ENCODE assay signal across 1 cellular context in the genomic region with DNA sequence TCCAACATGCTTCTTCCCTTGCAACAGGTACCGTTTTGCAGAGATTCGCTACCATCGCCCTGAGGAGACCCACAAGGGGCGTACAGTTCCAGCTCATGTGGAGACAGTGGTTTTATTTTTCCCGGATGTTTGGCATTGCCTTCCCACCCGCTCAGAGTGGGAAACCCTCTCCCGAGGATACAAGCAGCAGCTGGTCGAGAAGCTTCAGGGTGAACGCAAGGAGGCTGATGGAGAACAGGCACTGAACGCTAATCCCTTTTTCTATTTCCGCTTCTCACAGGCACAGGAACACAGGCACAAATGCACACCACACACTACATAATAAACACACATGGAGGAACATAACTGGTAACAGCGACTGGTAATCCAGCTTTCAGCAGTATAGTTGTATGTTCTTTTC.
TF ChIP-seq lines count a peak whose summit lies in the region.

No MANE protein-coding gene starts in this region.

TF ChIP-seq in K562, 482 proteins besides CTCF, POLR2A, EP300 and RAD21:
- TF ChIP-seq, protein P1, sequence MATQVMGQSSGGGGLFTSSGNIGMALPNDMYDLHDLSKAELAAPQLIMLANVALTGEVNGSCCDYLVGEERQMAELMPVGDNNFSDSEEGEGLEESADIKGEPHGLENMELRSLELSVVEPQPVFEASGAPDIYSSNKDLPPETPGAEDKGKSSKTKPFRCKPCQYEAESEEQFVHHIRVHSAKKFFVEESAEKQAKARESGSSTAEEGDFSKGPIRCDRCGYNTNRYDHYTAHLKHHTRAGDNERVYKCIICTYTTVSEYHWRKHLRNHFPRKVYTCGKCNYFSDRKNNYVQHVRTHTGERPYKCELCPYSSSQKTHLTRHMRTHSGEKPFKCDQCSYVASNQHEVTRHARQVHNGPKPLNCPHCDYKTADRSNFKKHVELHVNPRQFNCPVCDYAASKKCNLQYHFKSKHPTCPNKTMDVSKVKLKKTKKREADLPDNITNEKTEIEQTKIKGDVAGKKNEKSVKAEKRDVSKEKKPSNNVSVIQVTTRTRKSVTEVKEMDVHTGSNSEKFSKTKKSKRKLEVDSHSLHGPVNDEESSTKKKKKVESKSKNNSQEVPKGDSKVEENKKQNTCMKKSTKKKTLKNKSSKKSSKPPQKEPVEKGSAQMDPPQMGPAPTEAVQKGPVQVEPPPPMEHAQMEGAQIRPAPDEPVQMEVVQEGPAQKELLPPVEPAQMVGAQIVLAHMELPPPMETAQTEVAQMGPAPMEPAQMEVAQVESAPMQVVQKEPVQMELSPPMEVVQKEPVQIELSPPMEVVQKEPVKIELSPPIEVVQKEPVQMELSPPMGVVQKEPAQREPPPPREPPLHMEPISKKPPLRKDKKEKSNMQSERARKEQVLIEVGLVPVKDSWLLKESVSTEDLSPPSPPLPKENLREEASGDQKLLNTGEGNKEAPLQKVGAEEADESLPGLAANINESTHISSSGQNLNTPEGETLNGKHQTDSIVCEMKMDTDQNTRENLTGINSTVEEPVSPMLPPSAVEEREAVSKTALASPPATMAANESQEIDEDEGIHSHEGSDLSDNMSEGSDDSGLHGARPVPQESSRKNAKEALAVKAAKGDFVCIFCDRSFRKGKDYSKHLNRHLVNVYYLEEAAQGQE (CRISPR knock-in tag; IDR thresholded peaks at IDR 0.05; ENCODE audit: low read depth): no peak
- TF ChIP-seq HNRNPH1 (optimal IDR thresholded peaks at IDR 0.05; ENCODE audit: low read depth, low read length): peak; percentile 37
